ENCODE assay signal across 12 cellular contexts in genomic region chr2:168375195-168375798, GRCh38.
A peak's percentile ranks its signal among the peaks of the same experiment; 100 is the strongest.
DNase-seq lines count a peak whose midpoint lies in the region; ATAC-seq, FAIRE-seq and TF ChIP-seq lines count a peak whose summit lies in the region.
"Had no signal": no experiment of that assay in that cellular context is flagged by ENCODE, and none has a peak within 500 bp of the region (broad histone marks: within the 10 kb centered on the region; RNA-seq: fewer than 3 reads in every experiment).

No MANE protein-coding gene starts in this region.

- TF ChIP-seq RAD21 in A549 (conservative IDR thresholded peaks at IDR 0.05 in 1 of 2, IDR thresholded peaks at IDR 0.05 in 1 of 2) = peak; percentile 42 to 47; a peak in 4 of 5 replicates

- peaks cover 2% of the 10 kb centered on the region for H3K4me1 Mint-ChIP-seq in T-helper 17 cell
- peaks cover 5% of the 10 kb centered on the region for H3K4me1 Mint-ChIP-seq in activated CD4-positive, alpha-beta T cell treated with anti-CD3 and anti-CD28 coated beads for 36 hours
- H3K4me1 Mint-ChIP-seq: brain had no signal

- no peaks in the 10 kb centered on the region for H3K36me3 ChIP-seq in Peyer's patch

- intact Hi-C loops in activated CD4-positive, alpha-beta T cell treated with anti-CD3 and anti-CD28 coated beads for 36 hours (cut with DNase I, micrococcal nuclease) = no loop called here

- DNase-seq in A549 (ENCODE audit: low read depth in 1 of 2, low spot score in 1 of 2) (peak in 1 of 2 experiments; percentile 4), Peyer's patch (no peak), fibroblast of pulmonary artery (ENCODE audit: low read depth) (no peak), T-helper 17 cell (no peak)
- no peak for DNase-seq in activated CD4-positive, alpha-beta T cell treated with anti-CD3 and anti-CD28 coated beads for 36 hours
- DNase-seq: CD8-positive, alpha-beta memory T cell; NCI-H526 had no signal

- H3K27me3 ChIP-seq in Peyer's patch = no peaks in the 10 kb centered on the region

- H3K27me3 Mint-ChIP-seq in T-helper 17 cell = no peaks in the 10 kb centered on the region
- H3K27me3 Mint-ChIP-seq in activated CD4-positive, alpha-beta T cell treated with anti-CD3 and anti-CD28 coated beads for 36 hours = peaks cover 2% of the 10 kb centered on the region
- H3K27me3 Mint-ChIP-seq: brain had no signal

- no peak for TF ChIP-seq EP300 in A549 (IDR thresholded peaks at IDR 0.05)

- H3K4me3 Mint-ChIP-seq in T-helper 17 cell = no peak overlapping the region
- no peak overlapping the region for H3K4me3 Mint-ChIP-seq in activated CD4-positive, alpha-beta T cell treated with anti-CD3 and anti-CD28 coated beads for 36 hours
- H3K4me3 Mint-ChIP-seq: brain; CD8-positive, alpha-beta memory T cell had no signal

- POLR2A ChIA-PET in A549 (lab: Yijun Ruan, JAX) = no interaction called here
- POLR2A ChIA-PET in activated CD4-positive, alpha-beta T cell treated with anti-CD3 and anti-CD28 coated beads for 36 hours (lab: Charles Lee) = no interaction called here

- no peak overlapping the region for H3K4me3 ChIP-seq in A549
- no peak overlapping the region for H3K4me3 ChIP-seq in Peyer's patch
- no peak overlapping the region for H3K4me3 ChIP-seq in fibroblast of pulmonary artery (replicated peaks; ENCODE audit: low read depth, low read length)
- H3K4me3 ChIP-seq: K562 had no signal

- ATAC-seq in A549 (no peak), HG02938 (IDR thresholded peaks at IDR 0.05; ENCODE audit: unreplicated experiment) (no peak), T-helper 17 cell (no peak), GM21576 (IDR thresholded peaks at IDR 0.05; ENCODE audit: unreplicated experiment) (no peak)
- ATAC-seq in activated CD4-positive, alpha-beta T cell treated with anti-CD3 and anti-CD28 coated beads for 36 hours = no peak
- ATAC-seq: K562 had no signal

- H3K27ac Mint-ChIP-seq in T-helper 17 cell = no peak overlapping the region
- H3K27ac Mint-ChIP-seq in activated CD4-positive, alpha-beta T cell treated with anti-CD3 and anti-CD28 coated beads for 36 hours = no peak overlapping the region
- H3K27ac Mint-ChIP-seq: brain had no signal

- H3K4me2 ChIP-seq in A549 = no peak overlapping the region

- no peaks in the 10 kb centered on the region for H3K36me3 Mint-ChIP-seq in T-helper 17 cell (ENCODE audit: low read depth)
- H3K36me3 Mint-ChIP-seq in activated CD4-positive, alpha-beta T cell treated with anti-CD3 and anti-CD28 coated beads for 36 hours (ENCODE audit: low read depth) = no peaks in the 10 kb centered on the region

- no peak for FAIRE-seq in A549 (lab: Jason Lieb, UNC)
- FAIRE-seq: K562 had no signal

- H3K27ac ChIP-seq in A549 = no peak overlapping the region
- no peak overlapping the region for H3K27ac ChIP-seq in Peyer's patch

- H3K9me3 Mint-ChIP-seq in activated CD4-positive, alpha-beta T cell treated with anti-CD3 and anti-CD28 coated beads for 36 hours (ENCODE audit: low read depth) = peaks cover 1% of the 10 kb centered on the region

- CTCF ChIA-PET in A549 (lab: Yijun Ruan, JAX) = no interaction called here
- CTCF ChIA-PET in activated CD4-positive, alpha-beta T cell treated with anti-CD3 and anti-CD28 coated beads for 36 hours (lab: Charles Lee) = interaction anchor here (0.7 kb wide), 1 partner anchor 13 kb away, joined by 3 read pairs; no protein-coding TSS in a partner anchor

- H3K9me3 ChIP-seq in A549 (peaks cover 6% of the 10 kb centered on the region; the same call in 1 of the 3 replicates), Peyer's patch (peaks cover 0 to 6% (median 0%) of the 10 kb centered on the region in 4 donors), T-helper 17 cell (ENCODE audit: control insufficient read depth, low read length, poor library complexity, severe bottlenecking) (no peaks in the 10 kb centered on the region)

- TF ChIP-seq CTCF in A549 (IDR thresholded peaks at IDR 0.05) (peak; percentile 38; the same call in 2 of the 3 replicates), GM12872 (IDR thresholded peaks at IDR 0.05; ENCODE audit: insufficient read depth, low read depth, low read length) (0 out of 3 replicates have a peak, but pooled peaks have one; percentile 7), Peyer's patch (IDR thresholded peaks at IDR 0.05) (peak in 4 of 6 experiments; percentile 7 to 42 (median 40)), fibroblast of pulmonary artery (IDR thresholded peaks at IDR 0.05; ENCODE audit: low read length, missing control alignments) (peak; percentile 19)

- H3K4me1 ChIP-seq in A549 = no peaks in the 10 kb centered on the region
- H3K4me1 ChIP-seq in Peyer's patch = no peaks in the 10 kb centered on the region

- no peak for TF ChIP-seq POLR2A in A549 (IDR thresholded peaks at IDR 0.05; ENCODE audit: low read length)
- TF ChIP-seq POLR2A in Peyer's patch (IDR thresholded peaks at IDR 0.05) = no peak

TF ChIP-seq in A549, 52 proteins besides CTCF, POLR2A, EP300 and RAD21:
- TF ChIP-seq RFX5 (IDR thresholded peaks at IDR 0.05) (no peak), USF2 (IDR thresholded peaks at IDR 0.05) (no peak), SMC3 (IDR thresholded peaks at IDR 0.05) (peak; percentile 47; the same call in 2 of the 3 replicates)
TF ChIP-seq in A549: peak in this region for 1.
